Comparison of ENCODE assay signal across 18 cellular contexts in genomic region chr4:76315267-76315918, GRCh38. TPM values are rescaled to one million over a fixed set of nuclear protein-coding genes. Genes with fewer than 3 reads are reported as not detected.
DNase-seq lines count a peak whose midpoint lies in the region; ATAC-seq, FAIRE-seq and TF ChIP-seq lines count a peak whose summit lies in the region.
"Had no signal": no experiment of that assay in that cellular context is flagged by ENCODE, and none has a peak within 500 bp of the region (broad histone marks: within the 10 kb centered on the region; RNA-seq: fewer than 3 reads in every experiment).

No MANE protein-coding gene starts in this region.

- peaks cover 28% of the 10 kb centered on the region for H3K9me3 Mint-ChIP-seq in progenitor cell of endocrine pancreas (ENCODE audit: low read depth)

- no peak for TF ChIP-seq POLR2A in HepG2 (IDR thresholded peaks at IDR 0.05; ENCODE audit: insufficient read depth in 1 of 2, low read depth in 2 of 2, low read length in 2 of 2)

- peak overlapping the region; percentile 23 for H3K27ac Mint-ChIP-seq in progenitor cell of endocrine pancreas
- H3K27ac Mint-ChIP-seq: CD4-positive, alpha-beta T cell; IgD-negative memory B cell had no signal

- TF ChIP-seq CTCF in liver (IDR thresholded peaks at IDR 0.05; ENCODE audit: low read depth, low read length, missing input control) (no peak), HepG2 (CRISPR knock-in tag; IDR thresholded peaks at IDR 0.05) (no peak), progenitor cell of endocrine pancreas (IDR thresholded peaks at IDR 0.05; ENCODE audit: unreplicated experiment) (no peak)

- no peak for FAIRE-seq in HepG2 (lab: Jason Lieb, UNC)
- FAIRE-seq: A549, D721Med, GM12891, GM19239 had no signal

- CTCF ChIA-PET in HepG2 (lab: Yijun Ruan, JAX; ENCODE audit: low intra/inter-chr PET ratio, low total read pairs): no interaction called here

- H2AFZ ChIP-seq in HepG2 (ENCODE audit: low read length): no peak overlapping the region
- H2AFZ ChIP-seq: GM23248 had no signal

- intact Hi-C loops in HepG2 (cut with micrococcal nuclease; ENCODE audit: unreplicated experiment): no loop called here
- intact Hi-C loops in left ventricle myocardium superior (cut with micrococcal nuclease): no loop called here

- H3K27ac ChIP-seq in liver (ENCODE audit: low read depth in 1 of 2, low read length in 2 of 2) (peak overlapping the region in 1 of 2 donors; percentile 51), HepG2 (ENCODE audit: extremely low read length, insufficient read depth, low read length) (no peak overlapping the region)
- H3K27ac ChIP-seq: A549, C4-2B, GM23248, HL-60 had no signal

- no peaks in the 10 kb centered on the region for H3K27me3 Mint-ChIP-seq in progenitor cell of endocrine pancreas

- peaks cover 0 to 4% (median 0%) of the 10 kb centered on the region in 4 donors for H3K9me3 ChIP-seq in liver (ENCODE audit: control insufficient read depth in 4 of 4, low read length in 3 of 4)
- peaks cover 13% of the 10 kb centered on the region for H3K9me3 ChIP-seq in HepG2 (ENCODE audit: low read length)
- H3K9me3 ChIP-seq: HAP-1 had no signal

- H4K20me1 ChIP-seq in HepG2 (ENCODE audit: insufficient read depth, low read length): no peaks in the 10 kb centered on the region

- H3K36me3 ChIP-seq in liver (ENCODE audit: control insufficient read depth in 4 of 4, insufficient read depth in 3 of 4, low read depth in 1 of 4, low read length in 3 of 4) (no peaks in the 10 kb centered on the region), HepG2 (replicated peaks in 1 of 2; ENCODE audit: control insufficient read depth in 1 of 2, insufficient read depth in 2 of 2, low read length in 2 of 2) (no peaks in the 10 kb centered on the region)
- H3K36me3 ChIP-seq: HAP-1 had no signal

- TF ChIP-seq RAD21 in liver (IDR thresholded peaks at IDR 0.05): peak; percentile 13 to 40
- no peak for TF ChIP-seq RAD21 in HepG2 (CRISPR knock-in tag; IDR thresholded peaks at IDR 0.05)

- WGBS in liver: 52% methylated on average over 7 of the region's 7 CpGs
- WGBS in HepG2 (ENCODE audit: low lambda C conversion rate): 45% methylated on average over 7 of the region's 7 CpGs

- POLR2A ChIA-PET in HepG2 (lab: Yijun Ruan, JAX): no interaction called here

- in situ Hi-C loops in HepG2 (cut with HindIII; ENCODE audit: extremely low pct_ligation_motif_present, low pct_unique_long_range_greater_than_20kb): no loop called here

- ATAC-seq in HepG2: no peak; the same call in 2 of the 3 replicates
- ATAC-seq in left ventricle myocardium superior: peak; percentile 57
- ATAC-seq in GM19467 (IDR thresholded peaks at IDR 0.05; ENCODE audit: unreplicated experiment): no peak
- ATAC-seq: A549 had no signal

- H3K4me1 Mint-ChIP-seq in progenitor cell of endocrine pancreas (ENCODE audit: low read depth): peaks cover 2% of the 10 kb centered on the region
- H3K4me1 Mint-ChIP-seq: IgD-negative memory B cell had no signal

- no peaks in the 10 kb centered on the region for H3K27me3 ChIP-seq in liver (ENCODE audit: control insufficient read depth in 4 of 4, insufficient read depth in 4 of 4, low read length in 3 of 4)
- H3K27me3 ChIP-seq in HepG2 (ENCODE audit: control insufficient read depth in 1 of 2, insufficient read depth in 2 of 2, low read length in 2 of 2): no peaks in the 10 kb centered on the region

- H3K9ac ChIP-seq in liver (ENCODE audit: low read depth in 1 of 2, low read length in 2 of 2): no peak overlapping the region
- no peak overlapping the region for H3K9ac ChIP-seq in HepG2 (ENCODE audit: insufficient read depth, low read depth, low read length)
- H3K9ac ChIP-seq: GM23248 had no signal

- H3K4me2 ChIP-seq in HepG2 (ENCODE audit: low read depth, low read length): no peak overlapping the region
- H3K4me2 ChIP-seq: A549 had no signal

- BruUV-seq in HepG2 (replicated peaks; lab: Mats Ljungman, UMichigan): no TSS peak

- no peak for DNase-seq in HepG2 (ENCODE audit: low spot score)
- DNase-seq in left ventricle myocardium superior: no peak
- no peak for DNase-seq in progenitor cell of endocrine pancreas (ENCODE audit: low spot score, unreplicated experiment)
- no peak for DNase-seq in NCI-H1105 (lab: John Stamatoyannopoulos, UW)
- DNase-seq: AML-193; Caco-2; CD4-positive, alpha-beta T cell; GM23248 had no signal

- no peaks in the 10 kb centered on the region for H3K79me2 ChIP-seq in HepG2 (ENCODE audit: insufficient read depth, low read length)

- H3K4me1 ChIP-seq in liver (ENCODE audit: control insufficient read depth in 4 of 4, insufficient read depth in 4 of 4, low read length in 3 of 4): peaks cover 0 to 17% (median 5%) of the 10 kb centered on the region in 4 donors
- peaks cover 30% of the 10 kb centered on the region for H3K4me1 ChIP-seq in HepG2 (ENCODE audit: insufficient read depth, low read length)
- H3K4me1 ChIP-seq: A549, Caco-2, HAP-1 had no signal

- H3K4me3 ChIP-seq in liver (ENCODE audit: low read depth in 1 of 3, low read length in 3 of 3) (no peak overlapping the region), HepG2 (replicated peaks in 1 of 3; ENCODE audit: insufficient read depth in 1 of 3, low read depth in 2 of 3, low read length in 3 of 3) (no peak overlapping the region)
- H3K4me3 ChIP-seq: A549, GM23248, HAP-1 had no signal

- TF ChIP-seq EP300 in HepG2 (IDR thresholded peaks at IDR 0.05; ENCODE audit: low read depth in 2 of 2, low read length in 2 of 2): no peak
- no peak for TF ChIP-seq EP300 in HepG2 (CRISPR knock-in tag; IDR thresholded peaks at IDR 0.05; ENCODE audit: borderline replicate concordance)

- H3K36me3 Mint-ChIP-seq in progenitor cell of endocrine pancreas (ENCODE audit: insufficient read depth): peaks cover 4% of the 10 kb centered on the region

- H3K4me3 Mint-ChIP-seq in progenitor cell of endocrine pancreas (ENCODE audit: low read depth): no peak overlapping the region
- H3K4me3 Mint-ChIP-seq: CD4-positive, alpha-beta T cell; IgD-negative memory B cell had no signal

TF ChIP-seq in liver, 16 proteins besides CTCF, POLR2A, EP300 and RAD21:
- TF ChIP-seq SP1 (IDR thresholded peaks at IDR 0.05) (no peak), HNF4A (conservative IDR thresholded peaks at IDR 0.05) (peak; percentile 25 to 32), HNF4G (IDR thresholded peaks at IDR 0.05) (peak; percentile 11)
TF ChIP-seq in liver: peak in this region for 2.

TF ChIP-seq in HepG2, 621 proteins besides CTCF, POLR2A, EP300 and RAD21:
- no peak for TF ChIP-seq TAF15 (IDR thresholded peaks at IDR 0.05; ENCODE audit: low read depth, low read length, poor library complexity, severe bottlenecking)

RNA-seq across cellular contexts. Expression of gene STBD1, which starts 8.9 kb away (rescaled TPM):
- total RNA-seq in liver (10 to 100 TPM; 10.3 to 18.9 TPM), HepG2 (2016; rRNA removed; fragmentation: Illumina TruSeq; extraction: Trizol) (3.5 and 4.3 TPM in 2 replicates), left ventricle myocardium superior (26.9 TPM), progenitor cell of endocrine pancreas (1.9 TPM in 2 replicates)
- polyA plus RNA-seq in liver (10 to 100 TPM; 41.7 to 42.5 TPM), HepG2 (2011; rRNA removed) (2.8 and 4.9 TPM in 2 replicates)
- total RNA-seq in HepG2 (2016; cell fraction: cytosol; rRNA removed; fragmentation: Illumina TruSeq; extraction: Trizol; ENCODE audit: low read depth): 1.0 and 1.1 TPM in 2 replicates
- total RNA-seq in HepG2 (2016; cell fraction: insoluble cytoplasmic fraction; rRNA removed; fragmentation: Illumina TruSeq; extraction: Trizol): 4.2 and 4.3 TPM in 2 replicates
- 2.4 and 2.7 TPM in 2 replicates for total RNA-seq in HepG2 (2016; cell fraction: membrane; rRNA removed; fragmentation: Illumina TruSeq; extraction: Trizol)
- total RNA-seq in HepG2 (2016; cell fraction: nucleus; rRNA removed; fragmentation: Illumina TruSeq; extraction: Trizol): 3.8 and 4.3 TPM in 2 replicates
- 3.9 and 4.1 TPM in 2 replicates for polyA plus RNA-seq in HepG2 (2011; cell fraction: cytosol; rRNA removed)
- 1.3 and 2.3 TPM in 2 replicates for polyA plus RNA-seq in HepG2 (2011; cell fraction: nucleus; rRNA removed)
- polyA plus RNA-seq in HepG2 (2012): 9.6 and 14.4 TPM in 2 replicates
- polyA plus RNA-seq in HepG2 (2016; cell fraction: cytosol; fragmentation: Illumina TruSeq; extraction: Trizol; ENCODE audit: low read depth): 0.35 and 0.55 TPM in 2 replicates
- 1.5 and 3.0 TPM in 2 replicates for polyA plus RNA-seq in HepG2 (2016; cell fraction: insoluble cytoplasmic fraction; fragmentation: Illumina TruSeq; extraction: Trizol; ENCODE audit: low read depth)
- polyA plus RNA-seq in HepG2 (2016; cell fraction: membrane; fragmentation: Illumina TruSeq; extraction: Trizol; ENCODE audit: low read depth): 0.88 and 1.2 TPM in 2 replicates
- polyA plus RNA-seq in HepG2 (2016; cell fraction: nucleus; fragmentation: Illumina TruSeq; extraction: Trizol; ENCODE audit: insufficient read depth, low read depth): 2.0 and 3.1 TPM in 2 replicates
- polyA minus RNA-seq in HepG2 (2011; rRNA and poly(A)+ RNA removed; ENCODE audit: low replicate concordance): 2.0 and 7.2 TPM in 2 replicates
- 1.8 and 7.7 TPM in 2 replicates for polyA minus RNA-seq in HepG2 (2011; cell fraction: cytosol; rRNA and poly(A)+ RNA removed)
- polyA minus RNA-seq in HepG2 (2011; cell fraction: nucleus; rRNA and poly(A)+ RNA removed): 1.9 and 3.1 TPM in 2 replicates
- polyA plus RNA-seq: IgD-negative memory B cell had no signal
